In the genomic region with DNA sequence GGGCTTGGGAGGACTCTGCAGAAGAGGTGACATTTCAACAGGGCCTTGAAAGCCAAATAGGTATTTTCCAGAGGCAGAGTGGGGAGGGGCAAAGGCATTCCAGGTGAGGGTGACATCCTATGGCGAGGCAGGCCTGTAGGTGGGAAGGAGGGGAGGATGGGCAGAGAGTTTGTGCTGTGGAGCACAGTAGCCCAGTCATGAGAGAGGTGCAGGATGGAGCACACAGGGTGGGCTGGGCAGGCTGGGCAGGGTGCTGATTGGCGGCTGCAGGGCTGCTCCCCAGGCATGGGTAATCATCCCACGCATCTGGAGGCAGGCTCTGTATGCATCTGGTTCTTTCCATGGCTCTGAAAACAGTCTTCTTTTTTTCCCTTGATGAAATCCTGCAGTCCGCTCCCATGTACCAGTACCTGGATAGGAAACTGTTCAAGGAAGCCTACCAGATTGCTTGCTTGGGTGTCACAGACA, we compare ENCODE assay signal across 14 cellular contexts. TPM values are rescaled to one million over a fixed set of nuclear protein-coding genes. Genes with fewer than 3 reads are reported as not detected.
DNase-seq lines count a peak whose midpoint lies in the region; ATAC-seq and TF ChIP-seq lines count a peak whose summit lies in the region.
"Not testable (repeated sequence)": the region's sequence is repeated elsewhere in the genome, so short reads cannot be mapped to it uniquely, and the experiment has no call there.
"Had no signal": no experiment of that assay in that cellular context is flagged by ENCODE, and none has a peak within 500 bp of the region (broad histone marks: within the 10 kb centered on the region; RNA-seq: fewer than 3 reads in every experiment).

No MANE protein-coding gene starts in this region.

- H3F3A ChIP-seq in GM23248 (ENCODE audit: insufficient read depth) (peaks cover 42% of the 10 kb centered on the region), neural progenitor cell (ENCODE audit: low read depth) (peaks cover 20% of the 10 kb centered on the region)

- H3K4me1 ChIP-seq in GM23248 (ENCODE audit: insufficient read depth) (peaks cover 33% of the 10 kb centered on the region), RWPE2 (ENCODE audit: insufficient read depth, poor library complexity, severe bottlenecking) (peaks cover 22% of the 10 kb centered on the region), neural progenitor cell (peaks cover 25% of the 10 kb centered on the region), upper lobe of left lung (peaks cover 21 to 44% (median 33%) of the 10 kb centered on the region in 4 donors)

- H3K4me3 Mint-ChIP-seq in brain; effector memory CD8-positive, alpha-beta T cell; neural progenitor cell: not testable (repeated sequence)

- H3K9me2 ChIP-seq in GM23248 (ENCODE audit: insufficient read depth): not testable (repeated sequence)

- not testable (repeated sequence) for TF ChIP-seq CTCF in RWPE2 (IDR thresholded peaks at IDR 0.05; ENCODE audit: poor library complexity, severe bottlenecking); brain (conservative IDR thresholded peaks at IDR 0.05); neural progenitor cell (IDR thresholded peaks at IDR 0.05); upper lobe of left lung (IDR thresholded peaks at IDR 0.05)

- not testable (repeated sequence) for H3K27me3 ChIP-seq in GM23248 (replicated peaks; ENCODE audit: insufficient read depth); RWPE2 (ENCODE audit: insufficient read depth, poor library complexity, severe bottlenecking); neural progenitor cell; upper lobe of left lung

- WGBS in GM23248 (ENCODE audit: low coverage in 1 of 2, low lambda C conversion rate in 2 of 2, missing lambda C conversion rate in 2 of 2), 2 experiments: 84% methylated on average over 4 of the region's 4 CpGs
- WGBS in upper lobe of left lung, 2 donors: 88 to 92% methylated on average over 4 of the region's 4 CpGs

- TF ChIP-seq POLR2A in upper lobe of left lung (IDR thresholded peaks at IDR 0.05): not testable (repeated sequence)

- H3K36me3 Mint-ChIP-seq in brain (peaks cover 14% of the 10 kb centered on the region), neural progenitor cell (peaks cover 18% of the 10 kb centered on the region)
- not testable (repeated sequence) for H3K36me3 Mint-ChIP-seq in effector memory CD8-positive, alpha-beta T cell (ENCODE audit: insufficient read depth)

- H3K27ac ChIP-seq in GM23248 (peak overlapping the region; percentile 97; the same call in 1 of the 2 replicates), RWPE2 (ENCODE audit: poor library complexity, severe bottlenecking) (peak overlapping the region; percentile 83), neural progenitor cell (peak overlapping the region; percentile 46), skin epidermis (peak overlapping the region in 15 of 21 experiments; percentile 18 to 82 (median 67)), upper lobe of left lung (peak overlapping the region in 3 of 4 donors; percentile 73 to 81 (median 80))

- not testable (repeated sequence) for TF ChIP-seq EP300 in upper lobe of left lung (IDR thresholded peaks at IDR 0.05)

- in situ Hi-C loops in GM23248 (cut with MboI): loop anchor here (25.0 kb wide), 1 partner anchor 324 kb away; no protein-coding TSS in a partner anchor

- not testable (repeated sequence) for H3K36me3 ChIP-seq in GM23248 (ENCODE audit: low read depth); RWPE2 (ENCODE audit: low read depth); neural progenitor cell
- H3K36me3 ChIP-seq in upper lobe of left lung: peaks cover 0 to 37% (median 11%) of the 10 kb centered on the region in 4 donors

- not testable (repeated sequence) for H3K79me2 ChIP-seq in GM23248 (ENCODE audit: insufficient read depth); neural progenitor cell (ENCODE audit: low read depth)

- H3K4me2 ChIP-seq in GM23248 (ENCODE audit: unreplicated experiment); neural progenitor cell: not testable (repeated sequence)

- peak overlapping the region; percentile 75; the same call in 1 of the 2 replicates for H3K9ac ChIP-seq in GM23248
- H3K9ac ChIP-seq in neural progenitor cell: not testable (repeated sequence)

- H3K9me3 ChIP-seq in GM23248 (ENCODE audit: low read depth); RWPE2 (ENCODE audit: severe bottlenecking); neural progenitor cell (ENCODE audit: low read depth); upper lobe of left lung: not testable (repeated sequence)

- H3K9me3 Mint-ChIP-seq in brain; effector memory CD8-positive, alpha-beta T cell; neural progenitor cell: not testable (repeated sequence)

- H3K4me1 Mint-ChIP-seq in brain: peaks cover 18% of the 10 kb centered on the region
- not testable (repeated sequence) for H3K4me1 Mint-ChIP-seq in effector memory CD8-positive, alpha-beta T cell (ENCODE audit: low read depth in 2 of 2)
- H3K4me1 Mint-ChIP-seq in neural progenitor cell: peaks cover 25% of the 10 kb centered on the region

- not testable (repeated sequence) for H3K4me3 ChIP-seq in GM23248; RWPE2 (ENCODE audit: severe bottlenecking); neural progenitor cell; skin epidermis; upper lobe of left lung

- H4K20me1 ChIP-seq in GM23248 (ENCODE audit: insufficient read depth); neural progenitor cell (ENCODE audit: low read depth): not testable (repeated sequence)

- H3K27ac Mint-ChIP-seq in brain: peak overlapping the region in 4 of 5 experiments; percentile 30 to 82 (median 48)
- peak overlapping the region; percentile 26 to 33 for H3K27ac Mint-ChIP-seq in effector memory CD8-positive, alpha-beta T cell
- not testable (repeated sequence) for H3K27ac Mint-ChIP-seq in neural progenitor cell

- not testable (repeated sequence) for H3K27me3 Mint-ChIP-seq in brain; effector memory CD8-positive, alpha-beta T cell; neural progenitor cell (ENCODE audit: insufficient read depth, low read depth)

- DNase-seq in GM23248; RWPE2 (ENCODE audit: low spot score); effector memory CD8-positive, alpha-beta T cell; neural progenitor cell (ENCODE audit: low spot score); upper lobe of left lung: not testable (repeated sequence)
- peak; percentile 89 for DNase-seq in islet precursor cell

- not testable (repeated sequence) for H2AFZ ChIP-seq in GM23248; neural progenitor cell (replicated peaks)

- ATAC-seq in RWPE2 (ENCODE audit: low read depth); effector memory CD8-positive, alpha-beta T cell (replicated peaks); upper lobe of left lung (ENCODE audit: low FRiP score in 2 of 2): not testable (repeated sequence)

RNA-seq across cellular contexts. Expression of a gene that starts 40.5 kb away (rescaled TPM):
- not detected in 2 replicates for total RNA-seq in GM23248 (2014; rRNA removed; shearing (Covaris generic))
- not detected in 2 replicates for polyA plus RNA-seq in GM23248 (2016; fragmentation: Nextera tagmentation; extraction: Ambion mirVana)
- not detected for polyA plus RNA-seq in brain (ENCODE audit: insufficient read depth, low read depth, low replicate concordance)
- total RNA-seq in neural progenitor cell (ENCODE audit: low replicate concordance): not detected in 2 replicates
- total RNA-seq in upper lobe of left lung: not detected
- total RNA-seq: Calu3, H4, PC-3, Right ventricle myocardium superior, RPMI7951 had no signal
- polyA plus RNA-seq: BJ had no signal

RNA-seq across cellular contexts. Expression of a gene that starts 47.9 kb away (rescaled TPM):
- 16.3 and 25.4 TPM in 2 replicates for total RNA-seq in GM23248 (2014; rRNA removed; shearing (Covaris generic))
- polyA plus RNA-seq in GM23248 (2016; fragmentation: Nextera tagmentation; extraction: Ambion mirVana): 13.5 and 16.1 TPM in 2 replicates
- polyA plus RNA-seq in brain (ENCODE audit: insufficient read depth, low read depth, low replicate concordance): 39.4 TPM
- 31.8 and 48.0 TPM in 2 replicates for total RNA-seq in neural progenitor cell (ENCODE audit: low replicate concordance)
- total RNA-seq in upper lobe of left lung: 100 to 1,000 TPM in 1 of 6 donors, 10 to 100 TPM in 5; 23.7 to 126 (median 29.1) TPM

RNA-seq across cellular contexts. Expression of a gene that starts 48.2 kb away (rescaled TPM):
- 27.2 and 49.8 TPM in 2 replicates for total RNA-seq in GM23248 (2014; rRNA removed; shearing (Covaris generic))
- polyA plus RNA-seq in GM23248 (2016; fragmentation: Nextera tagmentation; extraction: Ambion mirVana) (36.2 and 36.8 TPM in 2 replicates), brain (ENCODE audit: insufficient read depth, low read depth, low replicate concordance) (15.6 TPM)
- total RNA-seq in neural progenitor cell (ENCODE audit: low replicate concordance) (35.0 and 46.3 TPM in 2 replicates), upper lobe of left lung (10 to 100 TPM; 22.3 to 43.2 (median 34.6) TPM)

RNA-seq across cellular contexts. Expression of a gene that starts 55.1 kb away (rescaled TPM):
- not detected in 2 replicates for total RNA-seq in GM23248 (2014; rRNA removed; shearing (Covaris generic))
- polyA plus RNA-seq in GM23248 (2016; fragmentation: Nextera tagmentation; extraction: Ambion mirVana) (not detected in 2 replicates), brain (ENCODE audit: insufficient read depth, low read depth, low replicate concordance) (not detected)
- total RNA-seq in neural progenitor cell (ENCODE audit: low replicate concordance) (not detected in 2 replicates), upper lobe of left lung (not detected)
- total RNA-seq: Calu3, H4, PC-3, Right ventricle myocardium superior, RPMI7951 had no signal
- polyA plus RNA-seq: BJ had no signal

RNA-seq across cellular contexts. Expression of a gene that starts 59.5 kb away (rescaled TPM):
- total RNA-seq in GM23248 (2014; rRNA removed; shearing (Covaris generic)): not detected in 2 replicates
- polyA plus RNA-seq in GM23248 (2016; fragmentation: Nextera tagmentation; extraction: Ambion mirVana) (not detected in 2 replicates), brain (ENCODE audit: insufficient read depth, low read depth, low replicate concordance) (1.4 TPM)
- total RNA-seq in neural progenitor cell (ENCODE audit: low replicate concordance) (0.13 and 0.22 TPM in 2 replicates), upper lobe of left lung (10 to 100 TPM in 1 of 6 donors, 1 to 10 TPM in 4, under 1 TPM in 1; 0.72 to 10.5 (median 5.1) TPM)
- total RNA-seq: Right ventricle myocardium superior, RPMI7951 had no signal

Comparison
In these comparisons a context has a peak if more than half of its experiments do, and no peak if none do; other contexts are left out.
1. H3K27ac ChIP-seq: peak in every context shown above with its lines; median percentile 97 in GM23248; 83 in RWPE2; 80 in upper lobe of left lung; 67 in skin epidermis; 46 in neural progenitor cell.